In the genomic region with DNA sequence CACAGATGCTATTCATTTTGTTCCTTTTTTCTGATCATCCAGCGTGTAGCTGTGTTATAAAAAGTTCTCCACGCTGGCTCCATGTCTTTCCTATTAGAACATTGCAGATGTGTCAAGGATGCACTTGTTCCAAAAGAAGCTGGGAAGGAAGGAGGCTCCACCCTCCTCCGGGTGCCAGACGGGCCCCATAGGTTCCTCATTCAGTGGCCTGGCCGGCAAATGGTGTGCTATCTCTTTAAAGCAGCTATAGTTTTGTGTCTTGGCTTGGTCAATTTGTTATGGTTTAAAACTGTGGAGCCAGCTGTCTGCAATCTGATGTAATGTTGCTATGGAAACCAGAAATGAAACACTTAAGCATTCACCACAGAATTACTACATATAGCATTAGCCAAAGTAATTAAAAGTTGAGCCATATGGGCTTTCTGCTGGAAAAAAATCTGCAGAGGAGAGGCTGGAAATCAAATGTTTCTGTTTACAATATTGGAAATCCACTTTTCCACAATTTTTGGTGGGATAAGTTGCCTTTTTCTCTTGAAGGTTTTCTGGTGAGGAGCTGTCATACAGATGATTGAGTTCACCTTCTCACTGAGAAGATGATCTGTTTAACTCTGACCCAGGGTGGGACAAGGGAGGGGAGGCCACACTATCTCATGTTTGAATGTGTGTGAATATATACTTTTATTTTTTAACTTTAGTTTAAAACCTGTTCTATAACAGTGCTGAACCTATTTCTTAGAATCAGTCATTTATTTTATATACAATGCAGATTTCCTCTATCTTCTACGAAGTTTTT, we compare ENCODE assay signal across 8 cellular contexts.
DNase-seq lines count a peak whose midpoint lies in the region; ATAC-seq lines count a peak whose summit lies in the region.

No MANE protein-coding gene starts in this region.

- DNase-seq in NCI-H1092 treated with DMSO at 0.1 percent for 48 hours (lab: John Stamatoyannopoulos, UW) (peak; percentile 12), NCI-H1092 (lab: John Stamatoyannopoulos, UW) (no peak), SIG-M5 (lab: John Stamatoyannopoulos, UW) (peak; percentile 69), fibroblast of gingiva (ENCODE audit: low read depth) (peak; percentile 100), occipital lobe (lab: John Stamatoyannopoulos, UW) (peak; percentile 58), NCI-H187 treated with DMSO at 0.1 percent for 48 hours (lab: John Stamatoyannopoulos, UW) (no peak)
- DNase-seq in stimulated activated naive CD8-positive, alpha-beta T cell treated with anti-CD3 and anti-CD28 coated beads, Interleukin-15, Interleukin-2, amounts not matched to agents 100 U/mL and 50 U/mL, for 24 hours, result no peak

- ATAC-seq in HG03439 (IDR thresholded peaks at IDR 0.05; ENCODE audit: unreplicated experiment), result peak; percentile 60
- no peak for ATAC-seq in stimulated activated naive CD8-positive, alpha-beta T cell treated with anti-CD3 and anti-CD28 coated beads, Interleukin-15, Interleukin-2, amounts not matched to agents 100 U/mL and 50 U/mL, for 24 hours

Comparison
In these comparisons a context has a peak if more than half of its experiments do, and no peak if none do; other contexts are left out.
1. DNase-seq: peak in NCI-H1092 treated with DMSO at 0.1 percent for 48 hours (single experiment), SIG-M5 (single experiment), fibroblast of gingiva (single experiment) and occipital lobe (single experiment); none in NCI-H1092 (single experiment), NCI-H187 treated with DMSO at 0.1 percent for 48 hours (single experiment) and stimulated activated naive CD8-positive, alpha-beta T cell treated with anti-CD3 and anti-CD28 coated beads, Interleukin-15, Interleukin-2, amounts not matched to agents 100 U/mL and 50 U/mL, for 24 hours (single experiment).